21 cellular contexts compared by ENCODE assay signal in the genomic region with DNA sequence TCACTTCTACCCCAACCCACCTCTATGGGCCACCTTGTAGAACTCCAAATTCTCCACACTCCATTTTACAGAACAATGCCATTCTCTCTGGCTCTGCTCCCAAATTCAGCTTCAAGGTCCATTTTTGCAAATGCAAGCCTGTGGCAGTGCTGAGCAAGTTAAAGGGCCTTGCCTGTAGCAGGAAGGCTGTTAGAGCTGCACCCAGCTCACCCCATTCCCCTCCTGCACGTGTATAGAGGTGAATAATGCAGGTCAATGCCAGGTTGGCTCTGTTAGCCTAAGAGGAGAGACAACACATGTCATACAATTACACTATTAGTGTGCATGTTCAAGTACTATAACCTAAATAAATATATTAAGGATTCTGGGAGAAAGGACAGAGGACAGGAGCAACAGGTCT.
"Had no signal": no experiment of that assay in that cellular context is flagged by ENCODE, and none has a peak within 500 bp of the region (broad histone marks: within the 10 kb centered on the region; RNA-seq: fewer than 3 reads in every experiment).

No MANE protein-coding gene starts in this region.

- H3K4me3 Mint-ChIP-seq: effector memory CD8-positive, alpha-beta T cell; naive thymus-derived CD4-positive, alpha-beta T cell; nephron; neural progenitor cell; stimulated activated naive B cell treated with anti-CD40 and anti-IgM and Interleukin-4, amounts not matched to agents 10 μg/mL and 1 μg/mL and 100 μg/mL, for 72 hours; stimulated activated naive CD8-positive, alpha-beta T cell treated with anti-CD3 and anti-CD28 coated beads, Interleukin-15, Interleukin-2, amounts not matched to agents 100 ng/mL and 50 ng/mL, for 24 hours had no signal

- H3K4me3 ChIP-seq: coronary artery, left lung, neural progenitor cell, right lobe of liver, thoracic aorta, tibial nerve, upper lobe of left lung had no signal

- H3K9me3 ChIP-seq: left lung, right lobe of liver, thoracic aorta, upper lobe of left lung had no signal

- H3K36me3 ChIP-seq: left lung, neural progenitor cell, right lobe of liver, thoracic aorta, tibial nerve, upper lobe of left lung had no signal

- ATAC-seq: effector memory CD8-positive, alpha-beta T cell; left cardiac atrium; left lung; naive thymus-derived CD4-positive, alpha-beta T cell; right lobe of liver; stimulated activated naive B cell treated with anti-CD40 and anti-IgM and Interleukin-4, amounts not matched to agents 10 μg/mL and 1 μg/mL and 100 μg/mL, for 72 hours had no signal

- H3K27me3 ChIP-seq: neural progenitor cell, right lobe of liver, tibial nerve, upper lobe of left lung had no signal

- H3K36me3 Mint-ChIP-seq: naive thymus-derived CD4-positive, alpha-beta T cell; neural progenitor cell; stimulated activated naive B cell treated with anti-CD40 and anti-IgM and Interleukin-4, amounts not matched to agents 10 μg/mL and 1 μg/mL and 100 μg/mL, for 72 hours had no signal

- H3K9me3 Mint-ChIP-seq: nephron; neural progenitor cell; stimulated activated naive B cell treated with anti-CD40 and anti-IgM and Interleukin-4, amounts not matched to agents 10 μg/mL and 1 μg/mL and 100 μg/mL, for 72 hours had no signal

- H3K4me1 ChIP-seq: left lung, neural progenitor cell, parathyroid adenoma, right lobe of liver, tibial nerve, upper lobe of left lung had no signal

- H3K27ac ChIP-seq: coronary artery, left lung, neural progenitor cell, parathyroid adenoma, right lobe of liver, thoracic aorta, tibial nerve, upper lobe of left lung had no signal

- H3K4me1 Mint-ChIP-seq: naive thymus-derived CD4-positive, alpha-beta T cell; nephron; stimulated activated naive B cell treated with anti-CD40 and anti-IgM and Interleukin-4, amounts not matched to agents 10 μg/mL and 1 μg/mL and 100 μg/mL, for 72 hours had no signal

- DNase-seq: effector memory CD8-positive, alpha-beta T cell; hypothalamus; left cardiac atrium; left lung; mesenchymal stem cell; midbrain; naive thymus-derived CD4-positive, alpha-beta T cell; right lobe of liver; small intestine; stimulated activated CD4-positive, alpha-beta T cell treated with anti-CD3 and anti-CD28 coated beads, Interleukin-15, amount 100 ng/mL, for 24 hours; stimulated activated CD4-positive, alpha-beta T cell treated with anti-CD3 and anti-CD28 coated beads, Interleukin-2, amount 100 ng/mL, for 48 hours; stimulated activated naive B cell treated with anti-CD40 and anti-IgM and Interleukin-4, amounts not matched to agents 10 μg/mL and 1 μg/mL and 100 μg/mL, for 72 hours; upper lobe of left lung had no signal

- H3K27ac Mint-ChIP-seq: effector memory CD8-positive, alpha-beta T cell; naive thymus-derived CD4-positive, alpha-beta T cell; nephron; neural progenitor cell; progenitor cell of endocrine pancreas; stimulated activated naive B cell treated with anti-CD40 and anti-IgM and Interleukin-4, amounts not matched to agents 10 μg/mL and 1 μg/mL and 100 μg/mL, for 72 hours; stimulated activated naive CD8-positive, alpha-beta T cell treated with anti-CD3 and anti-CD28 coated beads, Interleukin-15, Interleukin-2, amounts not matched to agents 100 ng/mL and 50 ng/mL, for 24 hours had no signal
